22 cellular contexts compared by ENCODE assay signal in genomic region chr6:170096803-170097504, GRCh38.
A peak's percentile ranks its signal among the peaks of the same experiment; 100 is the strongest.
DNase-seq lines count a peak whose midpoint lies in the region; ATAC-seq, FAIRE-seq and TF ChIP-seq lines count a peak whose summit lies in the region.
"Had no signal": no experiment of that assay in that cellular context is flagged by ENCODE, and none has a peak within 500 bp of the region (broad histone marks: within the 10 kb centered on the region; RNA-seq: fewer than 3 reads in every experiment).

No MANE protein-coding gene starts in this region.

- no peak overlapping the region for H3K9ac ChIP-seq in GM12878 (ENCODE audit: control insufficient read depth, insufficient read depth, low read length)

- no peak overlapping the region for H2AFZ ChIP-seq in GM12878 (ENCODE audit: control insufficient read depth, low read depth, low read length)

- no peak for FAIRE-seq in GM12878 (lab: Jason Lieb, UNC)
- FAIRE-seq: A549, GM18507 had no signal

- H3K4me3 ChIP-seq in GM12878 (no peak overlapping the region), tibial artery (no peak overlapping the region), MG63 (no peak overlapping the region)
- H3K4me3 ChIP-seq: A549, body of pancreas, sigmoid colon, transverse colon had no signal

- no peaks in the 10 kb centered on the region for H3K4me1 Mint-ChIP-seq in activated CD8-positive, alpha-beta memory T cell treated with anti-CD3 and anti-CD28 coated beads, Interleukin-2, amount 10 ng/mL, durations not matched to agents 7 days and 5 days
- H3K4me1 Mint-ChIP-seq in nephron progenitor cell: peaks cover 59% of the 10 kb centered on the region
- H3K4me1 Mint-ChIP-seq in activated T-helper 17 cell treated with anti-CD3 and anti-CD28 coated beads, Interleukin-2, amount 50 U/mL, for 72 hours: no peaks in the 10 kb centered on the region
- H3K4me1 Mint-ChIP-seq: CD4-positive, CD25-positive, alpha-beta regulatory T cell; T-cell had no signal

- no peaks in the 10 kb centered on the region for H3K36me3 ChIP-seq in GM12878 (ENCODE audit: control insufficient read depth in 2 of 2, insufficient read depth in 2 of 2, low read length in 1 of 2)
- H3K36me3 ChIP-seq in tibial artery: no peaks in the 10 kb centered on the region
- H3K36me3 ChIP-seq in MG63: no peaks in the 10 kb centered on the region
- H3K36me3 ChIP-seq: neutrophil, sigmoid colon, transverse colon had no signal

- H3K9me3 ChIP-seq in GM12878 (replicated peaks; ENCODE audit: control insufficient read depth, insufficient read depth, low read length) (no peaks in the 10 kb centered on the region; the same call in 2 of the 3 replicates), tibial artery (no peaks in the 10 kb centered on the region), MG63 (no peaks in the 10 kb centered on the region)
- H3K9me3 ChIP-seq: A549, body of pancreas, neutrophil, sigmoid colon, transverse colon had no signal

- H3K4me1 ChIP-seq in GM12878 (ENCODE audit: control insufficient read depth, insufficient read depth, low read length) (peaks cover 9% of the 10 kb centered on the region; the same call in 1 of the 2 replicates), tibial artery (peaks cover 0 to 7% (median 3%) of the 10 kb centered on the region in 4 donors)
- H3K4me1 ChIP-seq: A549, body of pancreas had no signal

- H3K9me3 Mint-ChIP-seq in activated CD8-positive, alpha-beta memory T cell treated with anti-CD3 and anti-CD28 coated beads, Interleukin-2, amount 10 ng/mL, durations not matched to agents 7 days and 5 days (ENCODE audit: low read depth): peaks cover 2% of the 10 kb centered on the region
- H3K9me3 Mint-ChIP-seq in nephron progenitor cell: peaks cover 16% of the 10 kb centered on the region
- peaks cover 4% of the 10 kb centered on the region for H3K9me3 Mint-ChIP-seq in activated T-helper 17 cell treated with anti-CD3 and anti-CD28 coated beads, Interleukin-2, amount 50 U/mL, for 72 hours
- H3K9me3 Mint-ChIP-seq: T-cell had no signal

- no peaks in the 10 kb centered on the region for H3K79me2 ChIP-seq in GM12878 (ENCODE audit: control insufficient read depth, insufficient read depth, low read length)

- intact Hi-C loops in GM12878 (cut with micrococcal nuclease; ENCODE audit: unreplicated experiment): no loop called here
- intact Hi-C loops in tibial artery (cut with DNase I; ENCODE audit: low total_unique reads): no loop called here

- peaks cover 3% of the 10 kb centered on the region for H3K36me3 Mint-ChIP-seq in activated CD8-positive, alpha-beta memory T cell treated with anti-CD3 and anti-CD28 coated beads, Interleukin-2, amount 10 ng/mL, durations not matched to agents 7 days and 5 days
- peaks cover 4% of the 10 kb centered on the region for H3K36me3 Mint-ChIP-seq in nephron progenitor cell (ENCODE audit: low read depth)
- H3K36me3 Mint-ChIP-seq in activated T-helper 17 cell treated with anti-CD3 and anti-CD28 coated beads, Interleukin-2, amount 50 U/mL, for 72 hours (ENCODE audit: low read depth): no peaks in the 10 kb centered on the region
- H3K36me3 Mint-ChIP-seq: CD4-positive, CD25-positive, alpha-beta regulatory T cell; T-cell had no signal

- RAD21 ChIA-PET in GM12878 (lab: Charles Lee; ENCODE audit: unreplicated experiment): no interaction called here

- H3K4me3 Mint-ChIP-seq in activated CD8-positive, alpha-beta memory T cell treated with anti-CD3 and anti-CD28 coated beads, Interleukin-2, amount 10 ng/mL, durations not matched to agents 7 days and 5 days: no peak overlapping the region
- H3K4me3 Mint-ChIP-seq in nephron progenitor cell: peak overlapping the region; percentile 55
- no peak overlapping the region for H3K4me3 Mint-ChIP-seq in activated T-helper 17 cell treated with anti-CD3 and anti-CD28 coated beads, Interleukin-2, amount 50 U/mL, for 72 hours
- H3K4me3 Mint-ChIP-seq: activated B cell treated with CpG ODN at 0.5 μM for 24 hours; CD4-positive, CD25-positive, alpha-beta regulatory T cell; T-cell had no signal

- 19% methylated on average over 22 of the region's 22 CpGs for whole genome bisulfite sequencing in GM12878 (ENCODE audit: insufficient coverage, insufficient replicate concordance, low lambda C conversion rate, missing lambda C conversion rate)

- no peak for ATAC-seq in activated CD8-positive, alpha-beta memory T cell treated with anti-CD3 and anti-CD28 coated beads, Interleukin-2, amount 10 ng/mL, durations not matched to agents 7 days and 5 days
- ATAC-seq in GM12878: no peak
- no peak for ATAC-seq in activated T-helper 17 cell treated with anti-CD3 and anti-CD28 coated beads, Interleukin-2, amount 50 U/mL, for 72 hours (replicated peaks)
- ATAC-seq: A549, body of pancreas, T-cell had no signal

- H4K20me1 ChIP-seq in GM12878 (ENCODE audit: control insufficient read depth, insufficient read depth): no peaks in the 10 kb centered on the region

- no peak overlapping the region for H3K4me2 ChIP-seq in GM12878 (ENCODE audit: control insufficient read depth, insufficient read depth)
- H3K4me2 ChIP-seq: A549 had no signal

- H3K27ac ChIP-seq in GM12878 (ENCODE audit: control insufficient read depth, insufficient read depth): no peak overlapping the region
- no peak overlapping the region for H3K27ac ChIP-seq in tibial artery
- H3K27ac ChIP-seq: A549, body of pancreas, neutrophil had no signal

- TF ChIP-seq EP300 in GM12878 (IDR thresholded peaks at IDR 0.05; ENCODE audit: borderline replicate concordance in 1 of 2, control insufficient read depth in 1 of 2, low read depth in 2 of 2, low read length in 2 of 2): no peak

- H3K27me3 Mint-ChIP-seq in activated CD8-positive, alpha-beta memory T cell treated with anti-CD3 and anti-CD28 coated beads, Interleukin-2, amount 10 ng/mL, durations not matched to agents 7 days and 5 days: peaks cover 13% of the 10 kb centered on the region
- H3K27me3 Mint-ChIP-seq in nephron progenitor cell (ENCODE audit: low read depth, poor library complexity): peaks cover under 1% of the 10 kb centered on the region
- H3K27me3 Mint-ChIP-seq in activated T-helper 17 cell treated with anti-CD3 and anti-CD28 coated beads, Interleukin-2, amount 50 U/mL, for 72 hours: peaks cover 3% of the 10 kb centered on the region

- H3K27ac Mint-ChIP-seq in activated CD8-positive, alpha-beta memory T cell treated with anti-CD3 and anti-CD28 coated beads, Interleukin-2, amount 10 ng/mL, durations not matched to agents 7 days and 5 days: no peak overlapping the region
- H3K27ac Mint-ChIP-seq in nephron progenitor cell: peak overlapping the region; percentile 95
- H3K27ac Mint-ChIP-seq in activated T-helper 17 cell treated with anti-CD3 and anti-CD28 coated beads, Interleukin-2, amount 50 U/mL, for 72 hours: no peak overlapping the region
- H3K27ac Mint-ChIP-seq: activated B cell treated with CpG ODN at 0.5 μM for 24 hours; CD4-positive, CD25-positive, alpha-beta regulatory T cell; T-cell had no signal

- SMC1A ChIA-PET in GM12878 (lab: Charles Lee; ENCODE audit: uncharacterized antibody, unreplicated experiment): no interaction called here

- no TSS peak for BruUV-seq in GM12878 (replicated peaks; lab: Mats Ljungman, UMichigan)

- in situ Hi-C loops in GM12878 (cut with MboI): no loop called here

- POLR2A ChIA-PET in GM12878 (lab: Charles Lee): no interaction called here

- DNase-seq in activated CD8-positive, alpha-beta memory T cell treated with anti-CD3 and anti-CD28 coated beads, Interleukin-2, amount 10 ng/mL, durations not matched to agents 7 days and 5 days: peak; percentile 33
- no peak for DNase-seq in activated CD8-positive, alpha-beta memory T cell treated with anti-CD3 and anti-CD28 coated beads, Interleukin-2, amount 50 U/mL, for 48 hours
- DNase-seq in GM12878 (ENCODE audit: low read depth, low spot score) (no peak), nephron progenitor cell (no peak), tibial artery (peak; percentile 4 to 34), MG63 (no peak)
- DNase-seq in stimulated activated naive CD4-positive, alpha-beta T cell treated with Interleukin-2 at 50 U/mL for 16 hours (lab: John Stamatoyannopoulos, UW): no peak
- DNase-seq: activated naive CD4-positive, alpha-beta T cell treated with anti-CD3 and anti-CD28 coated beads, Interleukin-2, amount 50 U/mL, for 16 hours; CD4-positive, CD25-positive, alpha-beta regulatory T cell; mesenchymal stem cell; MV-4-11; NCI-H2107; stimulated activated CD4-positive, alpha-beta T cell treated with anti-CD3 and anti-CD28 coated beads, Interleukin-4, amount 100 ng/mL, for 1 hour had no signal

- CTCF ChIA-PET in activated CD8-positive, alpha-beta memory T cell treated with anti-CD3 and anti-CD28 coated beads, Interleukin-2, amount 10 ng/mL, durations not matched to agents 7 days and 5 days (lab: Charles Lee): no interaction called here
- CTCF ChIA-PET in GM12878 (lab: Yijun Ruan, JAX): no interaction called here

- no peak for TF ChIP-seq POLR2A in GM12878 (IDR thresholded peaks at IDR 0.05; ENCODE audit: low read depth, low read length)

- no peak for TF ChIP-seq RAD21 in GM12878 (IDR thresholded peaks at IDR 0.05; ENCODE audit: insufficient read depth, low read depth, low read length)

- TF ChIP-seq CTCF in GM12878 (IDR thresholded peaks at IDR 0.05 in 2 of 3, conservative IDR thresholded peaks at IDR 0.05 in 1 of 3; ENCODE audit: control insufficient read depth in 2 of 3, extremely low read depth in 1 of 3, insufficient read depth in 1 of 3, low read depth in 3 of 3, low read length in 3 of 3) (no peak), nephron progenitor cell (IDR thresholded peaks at IDR 0.05) (no peak), tibial artery (IDR thresholded peaks at IDR 0.05) (no peak)

- no peaks in the 10 kb centered on the region for H3K27me3 ChIP-seq in GM12878 (replicated peaks in 1 of 2; ENCODE audit: control insufficient read depth in 2 of 2, insufficient read depth in 2 of 2, low read length in 1 of 2)
- H3K27me3 ChIP-seq in tibial artery: peaks cover 0 to 6% of the 10 kb centered on the region in 2 donors
- H3K27me3 ChIP-seq in MG63: no peaks in the 10 kb centered on the region
- H3K27me3 ChIP-seq: body of pancreas, sigmoid colon, transverse colon had no signal

TF ChIP-seq in GM12878, 131 proteins besides CTCF, POLR2A, EP300 and RAD21:
- TF ChIP-seq HSF1 (IDR thresholded peaks at IDR 0.05; ENCODE audit: low read depth, low read length) (no peak), MEF2A (IDR thresholded peaks at IDR 0.05; ENCODE audit: insufficient read depth, low read depth, low read length) (peak; percentile 86), RUNX3 (IDR thresholded peaks at IDR 0.05; ENCODE audit: low read length) (peak; percentile 30; the same call in 1 of the 2 replicates)

Comparison
In these comparisons a context has a peak if more than half of its experiments do, and no peak if none do; other contexts are left out.
1. DNase-seq: peak in activated CD8-positive, alpha-beta memory T cell treated with anti-CD3 and anti-CD28 coated beads, Interleukin-2, amount 10 ng/mL, durations not matched to agents 7 days and 5 days (single experiment) and tibial artery (2 of 2); none in activated CD8-positive, alpha-beta memory T cell treated with anti-CD3 and anti-CD28 coated beads, Interleukin-2, amount 50 U/mL, for 48 hours (single experiment), GM12878 (single experiment), nephron progenitor cell (single experiment), stimulated activated naive CD4-positive, alpha-beta T cell treated with Interleukin-2 at 50 U/mL for 16 hours (single experiment) and MG63 (single experiment).